Comparison of ENCODE assay signal across 8 cellular contexts in genomic region chr2:176188218-176188968, GRCh38. TPM values are rescaled to one million over a fixed set of nuclear protein-coding genes. Genes with fewer than 3 reads are reported as not detected.
A peak's percentile ranks its signal among the peaks of the same experiment; 100 is the strongest.
DNase-seq lines count a peak whose midpoint lies in the region; ATAC-seq and TF ChIP-seq lines count a peak whose summit lies in the region.

TSS of gene HOXD1 (plus strand) at chr2:176188668. CDS start at chr2:176188802, 134 bp downstream.

- H3K4me3 ChIP-seq in GM06990 (replicated peaks; ENCODE audit: low read depth, low read length) (peak within 1 kb of the TSS; percentile 48), IMR-90 (ENCODE audit: insufficient read depth, low read depth, low read length) (peak within 1 kb of the TSS; percentile 50), gastroesophageal sphincter (peak within 1 kb of the TSS; percentile 11 to 64), neutrophil (ENCODE audit: low read depth in 1 of 2, low read length in 1 of 2) (peak within 1 kb of the TSS; percentile 21 to 54)

- H3K23ac ChIP-seq in IMR-90 (ENCODE audit: low read depth, low read length) = no peak within 1 kb of the TSS

- H3K36me3 ChIP-seq in GM06990 (ENCODE audit: control insufficient read depth, insufficient read depth, low read length) (no peaks in the 10 kb centered on the region), IMR-90 (ENCODE audit: control insufficient read depth, insufficient read depth, low read length) (no peaks in the 10 kb centered on the region), gastroesophageal sphincter (no peaks in the 10 kb centered on the region), neutrophil (no peaks in the 10 kb centered on the region)

- no peak within 1 kb of the TSS for H2AK5ac ChIP-seq in IMR-90 (ENCODE audit: low read depth, low read length)

- no peak within 1 kb of the TSS for H3K27ac Mint-ChIP-seq in activated CD4-positive, alpha-beta memory T cell treated with anti-CD3 and anti-CD28 coated beads, Interleukin-2, amount 10 ng/mL, durations not matched to agents 7 days and 5 days

- TF ChIP-seq CTCF in GM06990 (IDR thresholded peaks at IDR 0.05; ENCODE audit: insufficient read depth, low read length, poor library complexity, severe bottlenecking) = no peak
- no peak for TF ChIP-seq CTCF in IMR-90 (conservative IDR thresholded peaks at IDR 0.05; ENCODE audit: low read depth, low read length)
- TF ChIP-seq CTCF in gastroesophageal sphincter (IDR thresholded peaks at IDR 0.05) = no peak
- TF ChIP-seq CTCF in neutrophil (IDR thresholded peaks at IDR 0.05) = no peak

- DNase-seq in GM06990 (ENCODE audit: extremely low read depth, insufficient read length) (no peak), IMR-90 (no peak), GM19238 (ENCODE audit: insufficient read length, low spot score) (no peak), NCI-H226 (no peak)
- no peak for DNase-seq in activated CD4-positive, alpha-beta memory T cell treated with anti-CD3 and anti-CD28 coated beads, Interleukin-2, amount 10 ng/mL, durations not matched to agents 7 days and 5 days

- H2BK20ac ChIP-seq in IMR-90 (ENCODE audit: low read depth, low read length) = no peak within 1 kb of the TSS

- POLR2A ChIA-PET in IMR-90 (lab: Charles Lee; ENCODE audit: unreplicated experiment) = no interaction called here
- POLR2A ChIA-PET in activated CD4-positive, alpha-beta memory T cell treated with anti-CD3 and anti-CD28 coated beads, Interleukin-2, amount 10 ng/mL, durations not matched to agents 7 days and 5 days (lab: Charles Lee) = no interaction called here

- no peak within 1 kb of the TSS for H2BK120ac ChIP-seq in IMR-90 (ENCODE audit: low read depth, low read length)

- no peak within 1 kb of the TSS for H3K9ac ChIP-seq in IMR-90 (ENCODE audit: low read depth, low read length)

- no peak within 1 kb of the TSS for H3K4ac ChIP-seq in IMR-90 (ENCODE audit: low read depth, low read length)

- TF ChIP-seq EP300 in gastroesophageal sphincter (IDR thresholded peaks at IDR 0.05) = no peak

- no peak for TF ChIP-seq POLR2A in IMR-90 (IDR thresholded peaks at IDR 0.05; ENCODE audit: low read depth, low read length)
- TF ChIP-seq POLR2A in gastroesophageal sphincter (IDR thresholded peaks at IDR 0.05) = peak in 1 of 2 donors; percentile 7

- H3K4me2 ChIP-seq in IMR-90 (ENCODE audit: low read depth, low read length) = peak within 1 kb of the TSS; percentile 91

- intact Hi-C loops in IMR-90 (cut with micrococcal nuclease) = no loop called here

- no peak within 1 kb of the TSS for H4K8ac ChIP-seq in IMR-90 (ENCODE audit: low read depth in 2 of 2, low read length in 2 of 2)

- H3K36me3 Mint-ChIP-seq in activated CD4-positive, alpha-beta memory T cell treated with anti-CD3 and anti-CD28 coated beads, Interleukin-2, amount 10 ng/mL, durations not matched to agents 7 days and 5 days (ENCODE audit: low read depth) = peaks cover 4% of the 10 kb centered on the region

- in situ Hi-C loops in IMR-90 (cut with MboI; ENCODE audit: low sequenced_read_pairs) = no loop called here

- peaks cover 11% of the 10 kb centered on the region for H3K9me3 ChIP-seq in IMR-90 (ENCODE audit: control insufficient read depth, insufficient read depth, low read length)
- no peaks in the 10 kb centered on the region for H3K9me3 ChIP-seq in gastroesophageal sphincter
- H3K9me3 ChIP-seq in neutrophil = no peaks in the 10 kb centered on the region

- no peak for TF ChIP-seq RAD21 in IMR-90 (IDR thresholded peaks at IDR 0.05; ENCODE audit: low read length)

- no peak within 1 kb of the TSS for H4K91ac ChIP-seq in IMR-90 (ENCODE audit: insufficient read depth, low read depth, low read length)

- H3K4me3 Mint-ChIP-seq in activated CD4-positive, alpha-beta memory T cell treated with anti-CD3 and anti-CD28 coated beads, Interleukin-2, amount 10 ng/mL, durations not matched to agents 7 days and 5 days = peak within 1 kb of the TSS; percentile 76

- no peaks in the 10 kb centered on the region for H4K20me1 ChIP-seq in IMR-90 (ENCODE audit: insufficient read depth, low read length)

- no peaks in the 10 kb centered on the region for H3K79me1 ChIP-seq in IMR-90 (ENCODE audit: low read depth in 1 of 2, low read length in 2 of 2)

- H3K27me3 ChIP-seq in GM06990 (replicated peaks; ENCODE audit: control insufficient read depth, insufficient read depth, low read length) (no peaks in the 10 kb centered on the region; the same call in 1 of the 2 replicates), IMR-90 (ENCODE audit: control insufficient read depth, insufficient read depth, low read length) (peaks cover 53% of the 10 kb centered on the region), gastroesophageal sphincter (peaks cover 100% of the 10 kb centered on the region), neutrophil (peaks cover 100% of the 10 kb centered on the region)

- H3K14ac ChIP-seq in IMR-90 (replicated peaks; ENCODE audit: low read depth, low read length) = no peak within 1 kb of the TSS

- no TSS peak for BruUV-seq in IMR-90 (replicated peaks; lab: Mats Ljungman, UMichigan)

- ATAC-seq in IMR-90 (ENCODE audit: low read depth) (peak; percentile 66), gastroesophageal sphincter (peak; percentile 56), HG03520 (IDR thresholded peaks at IDR 0.05; ENCODE audit: unreplicated experiment) (no peak)

- H2BK15ac ChIP-seq in IMR-90 (ENCODE audit: low read depth, low read length) = no peak within 1 kb of the TSS

- H3K27me3 Mint-ChIP-seq in activated CD4-positive, alpha-beta memory T cell treated with anti-CD3 and anti-CD28 coated beads, Interleukin-2, amount 10 ng/mL, durations not matched to agents 7 days and 5 days = peaks cover 69% of the 10 kb centered on the region

- no peak within 1 kb of the TSS for H2BK5ac ChIP-seq in IMR-90 (ENCODE audit: low read depth, low read length, poor library complexity, severe bottlenecking)

- CTCF ChIA-PET in IMR-90 (lab: Yijun Ruan, JAX) = no interaction called here
- CTCF ChIA-PET in activated CD4-positive, alpha-beta memory T cell treated with anti-CD3 and anti-CD28 coated beads, Interleukin-2, amount 10 ng/mL, durations not matched to agents 7 days and 5 days (lab: Charles Lee) = interaction anchor here (2.2 kb wide), 1 partner anchor 267 kb away, joined by 7 read pairs; no protein-coding TSS in a partner anchor

- no peak within 1 kb of the TSS for H4K5ac ChIP-seq in IMR-90 (ENCODE audit: low read depth, low read length)

- no peaks in the 10 kb centered on the region for H3K9me1 ChIP-seq in IMR-90 (ENCODE audit: insufficient read depth, low read length)

- no peak within 1 kb of the TSS for H2AK9ac ChIP-seq in IMR-90 (replicated peaks; ENCODE audit: low read depth, low read length, poor library complexity)

- H3K56ac ChIP-seq in IMR-90 (ENCODE audit: extremely low read depth, insufficient read depth, low read length) = no peak within 1 kb of the TSS

- dilution Hi-C loops in IMR-90 (cut with HindIII; ENCODE audit: low sequenced_read_pairs, unreplicated experiment) = no loop called here

- peak within 1 kb of the TSS; percentile 69 for H2AFZ ChIP-seq in IMR-90 (replicated peaks; ENCODE audit: low read length, poor library complexity)

- H3K4me1 Mint-ChIP-seq in activated CD4-positive, alpha-beta memory T cell treated with anti-CD3 and anti-CD28 coated beads, Interleukin-2, amount 10 ng/mL, durations not matched to agents 7 days and 5 days = peaks cover 13% of the 10 kb centered on the region

- peaks cover 2% of the 10 kb centered on the region; the same call in 1 of the 2 replicates for H3K4me1 ChIP-seq in IMR-90 (ENCODE audit: control insufficient read depth, insufficient read depth, low read length)
- peaks cover 0 to 30% (median 13%) of the 10 kb centered on the region in 3 donors for H3K4me1 ChIP-seq in gastroesophageal sphincter
- H3K4me1 ChIP-seq in neutrophil (ENCODE audit: control insufficient read depth in 1 of 2, insufficient read depth in 1 of 2, low read depth in 1 of 2, low read length in 1 of 2) = peaks cover 24 to 28% of the 10 kb centered on the region in 2 experiments

- 2% methylated on average over 9 of the region's 80 CpGs; no CpG with 5 or more reads in 1 of the 2 experiments for WGBS in IMR-90 (ENCODE audit: extremely low coverage in 2 of 2, insufficient read length in 1 of 2), 2 experiments
- 0% methylated on average over 1 to 11 of the region's 80 CpGs for WGBS in gastroesophageal sphincter (ENCODE audit: low coverage in 1 of 2), 2 donors

- H3K18ac ChIP-seq in IMR-90 (ENCODE audit: low read depth, low read length) = no peak within 1 kb of the TSS

- H3K27ac ChIP-seq in IMR-90 (ENCODE audit: insufficient read depth, low read length) (no peak within 1 kb of the TSS), gastroesophageal sphincter (peak within 1 kb of the TSS in 3 of 4 donors; percentile 14 to 68 (median 28)), neutrophil (no peak within 1 kb of the TSS)

- H3K9me3 Mint-ChIP-seq in activated CD4-positive, alpha-beta memory T cell treated with anti-CD3 and anti-CD28 coated beads, Interleukin-2, amount 10 ng/mL, durations not matched to agents 7 days and 5 days = no peaks in the 10 kb centered on the region

TF ChIP-seq in IMR-90, 13 proteins besides CTCF, POLR2A, EP300 and RAD21:
- no peak for TF ChIP-seq RCOR1 (IDR thresholded peaks at IDR 0.05; ENCODE audit: insufficient replicate concordance, low read length)
- peak; percentile 84 for TF ChIP-seq USF2 (IDR thresholded peaks at IDR 0.05; ENCODE audit: low read depth, low read length)
TF ChIP-seq in IMR-90: peak in this region for 1.

RNA-seq across cellular contexts. Expression of gene HOXD1, which starts in this region (rescaled TPM):
- total RNA-seq in IMR-90 (2012; rRNA removed) (not detected in 2 replicates), gastroesophageal sphincter (under 1 TPM in 3 of 4 donors, not detected in 1; 0.13 to 0.54 (median 0.32) TPM)
- polyA plus RNA-seq in IMR-90 (2012; rRNA removed) = not detected in 2 replicates
- polyA plus RNA-seq in IMR-90 (2012; cell fraction: cytosol; rRNA removed) = not detected in 2 replicates
- polyA plus RNA-seq in IMR-90 (2012; cell fraction: nucleus; rRNA removed; ENCODE audit: low replicate concordance) = not detected in 2 replicates
- not detected for total RNA-seq in activated CD4-positive, alpha-beta memory T cell treated with anti-CD3 and anti-CD28 coated beads, Interleukin-2, amount 10 ng/mL, durations not matched to agents 7 days and 5 days

Comparison
In these comparisons a context has a peak if more than half of its experiments do, and no peak if none do; other contexts are left out.
1. Peak in ATAC-seq, H3K4me3 ChIP-seq and H3K4me2 ChIP-seq in IMR-90; RNA of the gene not detected or under 1 TPM.
2. Peak in ATAC-seq, H3K4me3 ChIP-seq and H3K27ac ChIP-seq in gastroesophageal sphincter; RNA of the gene not detected or under 1 TPM.